Comparison of ENCODE assay signal across 8 cellular contexts in the genomic region with DNA sequence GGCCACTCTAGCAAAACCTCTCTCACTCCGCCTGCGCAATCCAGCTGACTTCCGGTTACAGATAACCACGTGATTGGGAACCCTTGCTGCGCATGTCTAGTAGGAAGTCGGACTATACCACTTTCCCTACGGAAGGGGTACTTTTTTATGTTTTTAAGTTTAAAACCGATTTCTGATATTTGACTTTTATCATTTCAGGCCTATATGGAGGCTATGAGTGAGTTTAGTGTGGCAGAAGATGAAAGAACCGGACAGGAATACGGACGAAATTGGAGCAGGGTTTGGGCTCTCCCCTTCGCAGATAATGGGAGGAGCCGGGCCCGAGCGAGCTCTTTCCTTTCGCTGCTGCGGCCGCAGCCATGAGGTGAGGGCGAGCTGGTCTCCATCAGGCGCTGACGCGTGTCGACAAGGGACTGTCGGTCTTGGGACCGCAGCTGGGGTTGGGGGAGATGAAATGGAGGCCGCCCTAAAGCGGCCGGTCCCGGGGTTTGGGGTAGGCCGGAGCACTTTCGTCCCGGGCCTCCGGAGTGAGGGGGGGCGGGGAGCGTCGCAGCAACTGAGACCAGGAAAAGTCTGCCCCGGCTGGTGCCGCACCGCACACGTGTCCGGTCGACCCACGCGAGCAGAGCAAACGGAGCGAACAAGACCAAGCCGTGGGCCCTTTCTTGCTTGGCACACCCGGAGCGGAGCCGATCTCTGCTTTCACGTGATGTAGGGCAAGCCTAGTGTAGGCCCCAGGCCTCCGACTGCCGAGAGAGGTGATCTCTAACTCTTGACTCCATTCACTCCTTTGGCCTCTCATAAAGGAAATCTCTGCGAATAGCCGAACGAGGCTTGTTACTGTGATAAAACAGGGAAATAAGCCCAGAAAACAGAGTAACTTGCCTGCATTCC.
DNase-seq lines count a peak whose midpoint lies in the region; ATAC-seq lines count a peak whose summit lies in the region.

A gene (plus strand): TSS at position 298 of the 894 bp plus-strand sequence. CDS start 62 bp downstream, at position 360.

- peak; percentile 56 for ATAC-seq in HG03460 (IDR thresholded peaks at IDR 0.05; ENCODE audit: unreplicated experiment)

- DNase-seq in AML-193 (lab: John Stamatoyannopoulos, UW) (peak; percentile 95 to 99), GM19238 (ENCODE audit: insufficient read length, low spot score) (peak; percentile 94), NCI-H526 (lab: John Stamatoyannopoulos, UW) (peak; percentile 86 to 93), kidney tubule cell (ENCODE audit: low spot score) (peak; percentile 94)
- DNase-seq in activated CD4-positive, alpha-beta T cell treated with anti-CD3 and anti-CD28 coated beads for 4 hours = peak; percentile 88 to 91
- DNase-seq in stimulated activated CD4-positive, alpha-beta T cell treated with anti-CD3 and anti-CD28 coated beads, Interleukin-1b, Interleukin-23, amount 100 ng/mL, for 1 hour (ENCODE audit: low read depth in 2 of 2) = peak; percentile 67 to 72

- H3K27ac ChIP-seq in cingulate gyrus (ENCODE audit: low read depth, low read length) = peak within 1 kb of the TSS; percentile 98

Comparison
In these comparisons a context has a peak if more than half of its experiments do, and no peak if none do; other contexts are left out.
1. Peak in every context shown above with its lines: DNase-seq, ATAC-seq and H3K27ac ChIP-seq.